13 cellular contexts compared by ENCODE assay signal in the genomic region with DNA sequence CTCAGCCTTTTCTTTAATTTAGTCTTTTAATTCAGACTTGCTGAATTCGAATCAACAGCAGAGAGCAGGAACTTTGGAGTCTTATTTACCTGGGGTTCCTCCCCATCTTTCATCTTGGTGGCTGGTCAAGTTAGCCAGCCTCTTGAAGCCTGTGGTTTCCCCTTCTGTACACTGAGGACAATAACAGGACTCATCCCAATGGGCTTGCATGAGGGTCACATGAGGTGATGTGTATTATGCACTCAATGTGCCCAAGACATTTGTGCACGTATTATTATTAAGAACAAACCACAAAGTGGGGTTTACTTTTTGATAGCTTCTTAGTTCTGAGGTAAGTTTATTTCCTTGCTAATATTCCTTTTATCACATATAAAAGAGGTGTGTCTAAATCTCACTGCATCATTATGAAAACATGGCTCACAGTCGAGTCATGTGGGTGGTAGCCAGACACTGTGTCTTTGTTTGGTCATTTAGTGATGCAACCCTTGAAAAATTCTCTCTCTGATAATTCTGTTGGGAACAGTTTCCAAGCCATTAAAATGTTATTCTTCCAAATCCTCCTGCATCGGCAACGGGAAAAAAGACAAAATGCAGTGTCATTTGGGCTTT.
DNase-seq lines count a peak whose midpoint lies in the region; ATAC-seq and TF ChIP-seq lines count a peak whose summit lies in the region.
"Had no signal": no experiment of that assay in that cellular context is flagged by ENCODE, and none has a peak within 500 bp of the region (broad histone marks: within the 10 kb centered on the region; RNA-seq: fewer than 3 reads in every experiment).

No MANE protein-coding gene starts in this region.

- CTCF ChIA-PET in Caco-2 (lab: Charles Lee), result no interaction called here
- CTCF ChIA-PET in activated CD8-positive, alpha-beta T cell treated with anti-CD3 and anti-CD28 coated beads for 36 hours (lab: Charles Lee), result no interaction called here

- peaks cover 6% of the 10 kb centered on the region for H3K4me1 Mint-ChIP-seq in Caco-2 (ENCODE audit: low read depth, unreplicated experiment)
- no peaks in the 10 kb centered on the region for H3K4me1 Mint-ChIP-seq in activated CD8-positive, alpha-beta T cell treated with anti-CD3 and anti-CD28 coated beads for 36 hours (ENCODE audit: low read depth)
- H3K4me1 Mint-ChIP-seq: IgD-negative memory B cell; immature natural killer cell; stimulated activated effector memory CD8-positive, alpha-beta T cell treated with anti-CD3 and anti-CD28 coated beads, Interleukin-12 subunit alpha, Interleukin-12 subunit beta, amount 100 ng/mL, for 72 hours had no signal

- H3K27ac Mint-ChIP-seq in Caco-2 (ENCODE audit: unreplicated experiment), result no peak overlapping the region
- H3K27ac Mint-ChIP-seq in activated CD8-positive, alpha-beta T cell treated with anti-CD3 and anti-CD28 coated beads for 36 hours, result no peak overlapping the region
- H3K27ac Mint-ChIP-seq: GM23338; IgD-negative memory B cell; immature natural killer cell; stimulated activated effector memory CD8-positive, alpha-beta T cell treated with anti-CD3 and anti-CD28 coated beads, Interleukin-12 subunit alpha, Interleukin-12 subunit beta, amount 100 ng/mL, for 72 hours had no signal

- POLR2A ChIA-PET in Caco-2 (lab: Charles Lee), result no interaction called here
- POLR2A ChIA-PET in activated CD8-positive, alpha-beta T cell treated with anti-CD3 and anti-CD28 coated beads for 36 hours (lab: Charles Lee), result no interaction called here

- no peaks in the 10 kb centered on the region for H3K9me3 Mint-ChIP-seq in Caco-2 (ENCODE audit: unreplicated experiment)
- H3K9me3 Mint-ChIP-seq in activated CD8-positive, alpha-beta T cell treated with anti-CD3 and anti-CD28 coated beads for 36 hours, result no peaks in the 10 kb centered on the region
- H3K9me3 Mint-ChIP-seq: immature natural killer cell; stimulated activated effector memory CD8-positive, alpha-beta T cell treated with anti-CD3 and anti-CD28 coated beads, Interleukin-12 subunit alpha, Interleukin-12 subunit beta, amount 100 ng/mL, for 72 hours had no signal

- WGBS in right cardiac atrium, result 54% methylated on average over 5 of the region's 5 CpGs

- H3K27ac ChIP-seq in breast epithelium (peak overlapping the region; percentile 8 to 48), right cardiac atrium (ENCODE audit: low read length) (no peak overlapping the region)

- intact Hi-C loops in breast epithelium (cut with DNase I; ENCODE audit: low total_unique reads) (no loop called here), right cardiac atrium (cut with DNase I) (no loop called here), Caco-2 (cut with micrococcal nuclease; ENCODE audit: unreplicated experiment) (no loop called here)
- intact Hi-C loops in activated CD8-positive, alpha-beta T cell treated with anti-CD3 and anti-CD28 coated beads for 36 hours (cut with micrococcal nuclease), result no loop called here

- H3K36me3 ChIP-seq in breast epithelium (no peaks in the 10 kb centered on the region), Caco-2 (ENCODE audit: control insufficient read depth, insufficient read depth, low read length) (no peaks in the 10 kb centered on the region)

- ATAC-seq in right cardiac atrium (peak; percentile 87 to 90), GM19455 (IDR thresholded peaks at IDR 0.05; ENCODE audit: unreplicated experiment) (no peak)
- ATAC-seq in activated CD8-positive, alpha-beta T cell treated with anti-CD3 and anti-CD28 coated beads for 36 hours, result no peak
- ATAC-seq: GM23338; stimulated activated effector memory CD8-positive, alpha-beta T cell treated with anti-CD3 and anti-CD28 coated beads, Interleukin-12 subunit alpha, Interleukin-12 subunit beta, amount 100 ng/mL, for 72 hours had no signal

- peak; percentile 1 for DNase-seq in HS-27A (ENCODE audit: low read depth)
- DNase-seq in breast epithelium (ENCODE audit: low spot score in 2 of 2), result peak in 1 of 2 donors; percentile 61
- DNase-seq in right cardiac atrium, result peak in 2 of 3 donors; percentile 48 to 70
- DNase-seq in superior temporal gyrus (ENCODE audit: extremely low spot score), result peak; percentile 83
- no peak for DNase-seq in NCI-H1048 (lab: John Stamatoyannopoulos, UW)
- no peak for DNase-seq in Caco-2
- no peak for DNase-seq in activated CD8-positive, alpha-beta T cell treated with anti-CD3 and anti-CD28 coated beads for 36 hours
- DNase-seq: activated CD4-positive, CD25-positive, alpha-beta regulatory T cell treated with anti-CD3 and anti-CD28 coated beads, Interleukin-2, amount 50 U/mL, for 72 hours; immature natural killer cell had no signal

- no peaks in the 10 kb centered on the region for H3K4me1 ChIP-seq in breast epithelium
- H3K4me1 ChIP-seq in right cardiac atrium (ENCODE audit: control insufficient read depth, insufficient read depth, low read length), result no peaks in the 10 kb centered on the region
- H3K4me1 ChIP-seq in Caco-2, result peaks cover 9% of the 10 kb centered on the region; the same call in 1 of the 2 replicates

- TF ChIP-seq POLR2A in breast epithelium (IDR thresholded peaks at IDR 0.05), result no peak

- H3K4me3 ChIP-seq in breast epithelium (no peak overlapping the region), right cardiac atrium (ENCODE audit: low read length) (no peak overlapping the region), Caco-2 (ENCODE audit: low read depth, low read length) (no peak overlapping the region)
- H3K4me3 ChIP-seq: GM23338 had no signal

- no TSS peak for BruUV-seq in Caco-2 (replicated peaks; lab: Mats Ljungman, UMichigan)

- H3K4me3 Mint-ChIP-seq in Caco-2 (ENCODE audit: unreplicated experiment), result no peak overlapping the region
- no peak overlapping the region for H3K4me3 Mint-ChIP-seq in activated CD8-positive, alpha-beta T cell treated with anti-CD3 and anti-CD28 coated beads for 36 hours
- H3K4me3 Mint-ChIP-seq: GM23338; IgD-negative memory B cell; immature natural killer cell; stimulated activated effector memory CD8-positive, alpha-beta T cell treated with anti-CD3 and anti-CD28 coated beads, Interleukin-12 subunit alpha, Interleukin-12 subunit beta, amount 100 ng/mL, for 72 hours had no signal

- H3K27me3 Mint-ChIP-seq in Caco-2 (ENCODE audit: insufficient read depth, unreplicated experiment), result no peaks in the 10 kb centered on the region
- peaks cover 3% of the 10 kb centered on the region for H3K27me3 Mint-ChIP-seq in activated CD8-positive, alpha-beta T cell treated with anti-CD3 and anti-CD28 coated beads for 36 hours

- no peaks in the 10 kb centered on the region for H3K36me3 Mint-ChIP-seq in Caco-2 (ENCODE audit: insufficient read depth, unreplicated experiment)
- no peaks in the 10 kb centered on the region for H3K36me3 Mint-ChIP-seq in activated CD8-positive, alpha-beta T cell treated with anti-CD3 and anti-CD28 coated beads for 36 hours (ENCODE audit: low read depth)
- H3K36me3 Mint-ChIP-seq: IgD-negative memory B cell; immature natural killer cell; stimulated activated effector memory CD8-positive, alpha-beta T cell treated with anti-CD3 and anti-CD28 coated beads, Interleukin-12 subunit alpha, Interleukin-12 subunit beta, amount 100 ng/mL, for 72 hours had no signal

- H3K27me3 ChIP-seq in breast epithelium (no peaks in the 10 kb centered on the region), right cardiac atrium (ENCODE audit: control insufficient read depth, insufficient read depth) (no peaks in the 10 kb centered on the region), Caco-2 (replicated peaks; ENCODE audit: control insufficient read depth, insufficient read depth, low read length) (no peaks in the 10 kb centered on the region)

- no peak for TF ChIP-seq CTCF in breast epithelium (IDR thresholded peaks at IDR 0.05)
- TF ChIP-seq CTCF in Caco-2 (IDR thresholded peaks at IDR 0.05; ENCODE audit: insufficient read depth in 1 of 2, low read depth in 1 of 2, low read length in 1 of 2, severe bottlenecking in 1 of 2, unreplicated experiment in 1 of 2), result no peak
- no peak for TF ChIP-seq CTCF in activated CD8-positive, alpha-beta T cell treated with anti-CD3 and anti-CD28 coated beads for 36 hours (IDR thresholded peaks at IDR 0.05)

- H3K9me3 ChIP-seq in breast epithelium (no peaks in the 10 kb centered on the region), right cardiac atrium (ENCODE audit: control insufficient read depth, low read length) (no peaks in the 10 kb centered on the region), Caco-2 (no peaks in the 10 kb centered on the region)

Comparison
In these comparisons a context has a peak if more than half of its experiments do, and no peak if none do; other contexts are left out.
1. DNase-seq: peak in HS-27A (single experiment), right cardiac atrium (2 of 3) and superior temporal gyrus (single experiment); none in NCI-H1048 (single experiment), Caco-2 (0 of 2) and activated CD8-positive, alpha-beta T cell treated with anti-CD3 and anti-CD28 coated beads for 36 hours (single experiment).
2. ATAC-seq: peak in right cardiac atrium (2 of 2); none in activated CD8-positive, alpha-beta T cell treated with anti-CD3 and anti-CD28 coated beads for 36 hours (single experiment) and GM19455 (single experiment).